In genomic region chr1:153961421-153961820, GRCh38 we compare ENCODE assay signal across 8 cellular contexts. TPM values are rescaled to one million over a fixed set of nuclear protein-coding genes. Genes with fewer than 3 reads are reported as not detected.
DNase-seq lines count a peak whose midpoint lies in the region; ATAC-seq lines count a peak whose summit lies in the region.

No MANE protein-coding gene starts in this region.

- peaks cover 51% of the 10 kb centered on the region for H3K4me1 Mint-ChIP-seq in activated CD4-positive, alpha-beta T cell treated with anti-CD3 and anti-CD28 coated beads, Interleukin-2, amount 10 ng/mL, durations not matched to agents 24 days and 14 days
- peaks cover 62% of the 10 kb centered on the region for H3K4me1 Mint-ChIP-seq in activated CD4-positive, alpha-beta memory T cell treated with anti-CD3 and anti-CD28 coated beads, Interleukin-2, amount 10 ng/mL, durations not matched to agents 7 days and 5 days
- peaks cover 47 to 71% of the 10 kb centered on the region in 2 donors for H3K4me1 Mint-ChIP-seq in stimulated activated naive B cell treated with anti-CD40 and anti-IgM and Interleukin-4, amounts not matched to agents 10 μg/mL and 1 μg/mL and 100 μg/mL, for 72 hours

- H3K27me3 Mint-ChIP-seq in activated CD4-positive, alpha-beta T cell treated with anti-CD3 and anti-CD28 coated beads, Interleukin-2, amount 10 ng/mL, durations not matched to agents 24 days and 14 days, result no peaks in the 10 kb centered on the region
- no peaks in the 10 kb centered on the region for H3K27me3 Mint-ChIP-seq in activated CD4-positive, alpha-beta memory T cell treated with anti-CD3 and anti-CD28 coated beads, Interleukin-2, amount 10 ng/mL, durations not matched to agents 7 days and 5 days
- H3K27me3 Mint-ChIP-seq in stimulated activated naive B cell treated with anti-CD40 and anti-IgM and Interleukin-4, amounts not matched to agents 10 μg/mL and 1 μg/mL and 100 μg/mL, for 72 hours, result no peaks in the 10 kb centered on the region

- CTCF ChIA-PET in activated CD4-positive, alpha-beta memory T cell treated with anti-CD3 and anti-CD28 coated beads, Interleukin-2, amount 10 ng/mL, durations not matched to agents 7 days and 5 days (lab: Charles Lee), result no interaction called here

- POLR2A ChIA-PET in activated CD4-positive, alpha-beta memory T cell treated with anti-CD3 and anti-CD28 coated beads, Interleukin-2, amount 10 ng/mL, durations not matched to agents 7 days and 5 days (lab: Charles Lee), result interaction anchor here (4.6 kb wide), 1 partner anchor 16 kb away, joined by 44 read pairs; the partner anchor contains the start of gene DENND4B

- peak overlapping the region; percentile 60 for H3K27ac Mint-ChIP-seq in activated CD4-positive, alpha-beta T cell treated with anti-CD3 and anti-CD28 coated beads, Interleukin-2, amount 10 ng/mL, durations not matched to agents 24 days and 14 days
- peak overlapping the region; percentile 19 for H3K27ac Mint-ChIP-seq in activated CD4-positive, alpha-beta memory T cell treated with anti-CD3 and anti-CD28 coated beads, Interleukin-2, amount 10 ng/mL, durations not matched to agents 7 days and 5 days
- H3K27ac Mint-ChIP-seq in stimulated activated naive B cell treated with anti-CD40 and anti-IgM and Interleukin-4, amounts not matched to agents 10 μg/mL and 1 μg/mL and 100 μg/mL, for 72 hours, result peak overlapping the region; percentile 91

- no peaks in the 10 kb centered on the region for H3K9me3 Mint-ChIP-seq in activated CD4-positive, alpha-beta T cell treated with anti-CD3 and anti-CD28 coated beads, Interleukin-2, amount 10 ng/mL, durations not matched to agents 24 days and 14 days
- no peaks in the 10 kb centered on the region for H3K9me3 Mint-ChIP-seq in activated CD4-positive, alpha-beta memory T cell treated with anti-CD3 and anti-CD28 coated beads, Interleukin-2, amount 10 ng/mL, durations not matched to agents 7 days and 5 days
- H3K9me3 Mint-ChIP-seq in stimulated activated naive B cell treated with anti-CD40 and anti-IgM and Interleukin-4, amounts not matched to agents 10 μg/mL and 1 μg/mL and 100 μg/mL, for 72 hours, result no peaks in the 10 kb centered on the region

- intact Hi-C loops in activated CD4-positive, alpha-beta T cell treated with anti-CD3 and anti-CD28 coated beads, Interleukin-2, amount 10 ng/mL, durations not matched to agents 24 days and 14 days (cut with micrococcal nuclease), result loop anchor here (10.0 kb wide), 1 partner anchor 427 kb away; the partner anchor contains the start of gene S100A6

- DNase-seq in activated CD4-positive, alpha-beta T cell treated with anti-CD3 and anti-CD28 coated beads, Interleukin-2, amount 10 ng/mL, durations not matched to agents 24 days and 14 days, result no peak
- DNase-seq in activated CD4-positive, alpha-beta T cell treated with anti-CD3 and anti-CD28 coated beads, Interleukin-2, amount 50 U/mL, for 1 hour, result no peak
- DNase-seq in activated CD4-positive, alpha-beta memory T cell treated with anti-CD3 and anti-CD28 coated beads, Interleukin-2, amount 10 ng/mL, durations not matched to agents 7 days and 5 days, result no peak
- DNase-seq in stimulated activated naive B cell treated with anti-CD40 and anti-IgM and Interleukin-4, amounts not matched to agents 10 μg/mL and 1 μg/mL and 100 μg/mL, for 72 hours, result no peak
- DNase-seq in LoVo (ENCODE audit: low spot score) (no peak), RPMI8226 (no peak)

- H3K4me3 ChIP-seq in iPS-11a (ENCODE audit: low read depth, low read length), result peak overlapping the region; percentile 88

- H3K36me3 Mint-ChIP-seq in activated CD4-positive, alpha-beta T cell treated with anti-CD3 and anti-CD28 coated beads, Interleukin-2, amount 10 ng/mL, durations not matched to agents 24 days and 14 days (ENCODE audit: low read depth), result peaks cover 28% of the 10 kb centered on the region
- peaks cover 35% of the 10 kb centered on the region for H3K36me3 Mint-ChIP-seq in activated CD4-positive, alpha-beta memory T cell treated with anti-CD3 and anti-CD28 coated beads, Interleukin-2, amount 10 ng/mL, durations not matched to agents 7 days and 5 days (ENCODE audit: low read depth)
- peaks cover 29 to 69% of the 10 kb centered on the region in 2 donors for H3K36me3 Mint-ChIP-seq in stimulated activated naive B cell treated with anti-CD40 and anti-IgM and Interleukin-4, amounts not matched to agents 10 μg/mL and 1 μg/mL and 100 μg/mL, for 72 hours

- no peak for ATAC-seq in stimulated activated naive B cell treated with anti-CD40 and anti-IgM and Interleukin-4, amounts not matched to agents 10 μg/mL and 1 μg/mL and 100 μg/mL, for 72 hours (replicated peaks)
- no peak for ATAC-seq in GM21786 (IDR thresholded peaks at IDR 0.05; ENCODE audit: unreplicated experiment)

- peak overlapping the region; percentile 87 for H3K4me3 Mint-ChIP-seq in activated CD4-positive, alpha-beta T cell treated with anti-CD3 and anti-CD28 coated beads, Interleukin-2, amount 10 ng/mL, durations not matched to agents 24 days and 14 days
- H3K4me3 Mint-ChIP-seq in activated CD4-positive, alpha-beta memory T cell treated with anti-CD3 and anti-CD28 coated beads, Interleukin-2, amount 10 ng/mL, durations not matched to agents 7 days and 5 days, result peak overlapping the region; percentile 83
- peak overlapping the region; percentile 85 to 90 for H3K4me3 Mint-ChIP-seq in stimulated activated naive B cell treated with anti-CD40 and anti-IgM and Interleukin-4, amounts not matched to agents 10 μg/mL and 1 μg/mL and 100 μg/mL, for 72 hours

RNA-seq across cellular contexts. Expression of gene SLC39A1, which starts 1.9 kb away (rescaled TPM):
- total RNA-seq in activated CD4-positive, alpha-beta T cell treated with anti-CD3 and anti-CD28 coated beads, Interleukin-2, amount 10 ng/mL, durations not matched to agents 24 days and 14 days, result 71.6 and 78.2 TPM in 2 replicates
- 10 to 100 TPM; 42.5 to 42.6 TPM for total RNA-seq in activated CD4-positive, alpha-beta memory T cell treated with anti-CD3 and anti-CD28 coated beads, Interleukin-2, amount 10 ng/mL, durations not matched to agents 7 days and 5 days

RNA-seq across cellular contexts. Expression of gene CRTC2, which starts 3.0 kb away (rescaled TPM):
- total RNA-seq in activated CD4-positive, alpha-beta T cell treated with anti-CD3 and anti-CD28 coated beads, Interleukin-2, amount 10 ng/mL, durations not matched to agents 24 days and 14 days, result 72.4 and 76.8 TPM in 2 replicates
- total RNA-seq in activated CD4-positive, alpha-beta memory T cell treated with anti-CD3 and anti-CD28 coated beads, Interleukin-2, amount 10 ng/mL, durations not matched to agents 7 days and 5 days, result 100 to 1,000 TPM; 107 TPM

RNA-seq across cellular contexts. Expression of gene CREB3L4, which starts 6.3 kb away (rescaled TPM):
- 8.3 and 9.7 TPM in 2 replicates for total RNA-seq in activated CD4-positive, alpha-beta T cell treated with anti-CD3 and anti-CD28 coated beads, Interleukin-2, amount 10 ng/mL, durations not matched to agents 24 days and 14 days
- 1 to 10 TPM; 7.0 to 8.4 TPM for total RNA-seq in activated CD4-positive, alpha-beta memory T cell treated with anti-CD3 and anti-CD28 coated beads, Interleukin-2, amount 10 ng/mL, durations not matched to agents 7 days and 5 days

RNA-seq across cellular contexts. Expression of gene DENND4B, which starts 14.9 kb away (rescaled TPM):
- 128 and 130 TPM in 2 replicates for total RNA-seq in activated CD4-positive, alpha-beta T cell treated with anti-CD3 and anti-CD28 coated beads, Interleukin-2, amount 10 ng/mL, durations not matched to agents 24 days and 14 days
- 100 to 1,000 TPM; 159 to 166 TPM for total RNA-seq in activated CD4-positive, alpha-beta memory T cell treated with anti-CD3 and anti-CD28 coated beads, Interleukin-2, amount 10 ng/mL, durations not matched to agents 7 days and 5 days

RNA-seq across cellular contexts. Expression of gene JTB, which starts 16.1 kb away (rescaled TPM):
- 195 and 200 TPM in 2 replicates for total RNA-seq in activated CD4-positive, alpha-beta T cell treated with anti-CD3 and anti-CD28 coated beads, Interleukin-2, amount 10 ng/mL, durations not matched to agents 24 days and 14 days
- total RNA-seq in activated CD4-positive, alpha-beta memory T cell treated with anti-CD3 and anti-CD28 coated beads, Interleukin-2, amount 10 ng/mL, durations not matched to agents 7 days and 5 days, result 100 to 1,000 TPM; 120 to 127 TPM

Comparison
In these comparisons a context has a peak if more than half of its experiments do, and no peak if none do; other contexts are left out.
1. H3K27ac Mint-ChIP-seq: peak in every context shown above with its lines; median percentile 91 in stimulated activated naive B cell treated with anti-CD40 and anti-IgM and Interleukin-4, amounts not matched to agents 10 μg/mL and 1 μg/mL and 100 μg/mL, for 72 hours; 60 in activated CD4-positive, alpha-beta T cell treated with anti-CD3 and anti-CD28 coated beads, Interleukin-2, amount 10 ng/mL, durations not matched to agents 24 days and 14 days; 19 in activated CD4-positive, alpha-beta memory T cell treated with anti-CD3 and anti-CD28 coated beads, Interleukin-2, amount 10 ng/mL, durations not matched to agents 7 days and 5 days.